ENCODE assay signal across 8 cellular contexts in genomic region chr1:91997607-91998195, GRCh38. TPM values are rescaled to one million over a fixed set of nuclear protein-coding genes. Genes with fewer than 3 reads are reported as not detected.
DNase-seq lines count a peak whose midpoint lies in the region; TF ChIP-seq lines count a peak whose summit lies in the region.

No MANE protein-coding gene starts in this region.

- H3K27me3 ChIP-seq in uterus (no peaks in the 10 kb centered on the region), sigmoid colon (no peaks in the 10 kb centered on the region)

- TF ChIP-seq POLR2A in uterus (IDR thresholded peaks at IDR 0.05): no peak
- TF ChIP-seq POLR2A in sigmoid colon (IDR thresholded peaks at IDR 0.05): no peak

- intact Hi-C loops in uterus (cut with DNase I; ENCODE audit: low total_unique reads) (no loop called here), sigmoid colon (cut with DNase I) (no loop called here)

- TF ChIP-seq EP300 in sigmoid colon (IDR thresholded peaks at IDR 0.05): no peak

- H3K27ac ChIP-seq in uterus (no peak overlapping the region), sigmoid colon (no peak overlapping the region)

- DNase-seq in AG10803 (ENCODE audit: low read depth) (peak; percentile 52), NCI-H2171 (lab: John Stamatoyannopoulos, UW) (peak; percentile 24), fibroblast of villous mesenchyme (ENCODE audit: low read depth) (peak; percentile 56), skeletal muscle cell (ENCODE audit: low read depth) (peak; percentile 14), uterus (no peak), sigmoid colon (no peak)
- DNase-seq in activated CD4-positive, alpha-beta T cell treated with anti-CD3 and anti-CD28 coated beads, Interleukin-2, amount 50 U/mL, for 4 hours: peak; percentile 20 to 22

- H3K36me3 ChIP-seq in uterus (no peaks in the 10 kb centered on the region), sigmoid colon (no peaks in the 10 kb centered on the region)

- WGBS in sigmoid colon, 2 donors: 80 to 84% methylated on average over 1 of the region's 1 CpG

- H3K9me3 ChIP-seq in uterus (no peaks in the 10 kb centered on the region), sigmoid colon (no peaks in the 10 kb centered on the region)

- H3K4me1 ChIP-seq in uterus (no peaks in the 10 kb centered on the region), sigmoid colon (no peaks in the 10 kb centered on the region)

- no peak overlapping the region for H3K4me3 ChIP-seq in AG10803 (ENCODE audit: low read length)
- H3K4me3 ChIP-seq in GM12875 (ENCODE audit: low read depth, low read length): no peak overlapping the region
- no peak overlapping the region for H3K4me3 ChIP-seq in fibroblast of villous mesenchyme (ENCODE audit: low read depth, low read length)
- H3K4me3 ChIP-seq in skeletal muscle cell (ENCODE audit: low read depth, low read length): no peak overlapping the region
- no peak overlapping the region for H3K4me3 ChIP-seq in uterus
- no peak overlapping the region for H3K4me3 ChIP-seq in sigmoid colon

- peak; percentile 59 for TF ChIP-seq CTCF in AG10803 (conservative IDR thresholded peaks at IDR 0.05; ENCODE audit: low read length)
- peak; percentile 27; the same call in 1 of the 2 replicates for TF ChIP-seq CTCF in GM12875 (IDR thresholded peaks at IDR 0.05; ENCODE audit: borderline replicate concordance, insufficient read depth, low read depth, low read length)
- TF ChIP-seq CTCF in fibroblast of villous mesenchyme (IDR thresholded peaks at IDR 0.05; ENCODE audit: insufficient read depth, low read depth, low read length): peak; percentile 48
- TF ChIP-seq CTCF in uterus (IDR thresholded peaks at IDR 0.05): peak in 1 of 4 experiments; percentile 21
- TF ChIP-seq CTCF in sigmoid colon (IDR thresholded peaks at IDR 0.05): peak in 1 of 4 experiments; percentile 25

RNA-seq across cellular contexts. Expression of gene EPHX4, which starts 32.1 kb away (rescaled TPM):
- total RNA-seq in fibroblast of villous mesenchyme: 0.43 and 1.9 TPM in 2 replicates
- total RNA-seq in uterus: 1 to 10 TPM in 2 of 4 donors, not detected in 2; 1.5 to 2.6 TPM
- total RNA-seq in sigmoid colon: 1 to 10 TPM in 2 of 4 donors, under 1 TPM in 2; 0.55 to 1.9 (median 0.86) TPM
- 1 to 10 TPM in 1 of 3 donors, under 1 TPM in 1, not detected in 1; 0.38 to 1.2 TPM for polyA plus RNA-seq in sigmoid colon

RNA-seq across cellular contexts. Expression of gene BRDT, which starts 48.5 kb away (rescaled TPM):
- total RNA-seq in fibroblast of villous mesenchyme (under 0.01 and 0.97 TPM in 2 replicates), uterus (under 1 TPM in 1 of 4 donors, not detected in 3; 0.14 TPM), sigmoid colon (not detected)
- polyA plus RNA-seq in sigmoid colon: not detected

Comparison
In these comparisons a context has a peak if more than half of its experiments do, and no peak if none do; other contexts are left out.
1. DNase-seq: peak in AG10803 (single experiment), NCI-H2171 (single experiment), activated CD4-positive, alpha-beta T cell treated with anti-CD3 and anti-CD28 coated beads, Interleukin-2, amount 50 U/mL, for 4 hours (2 of 2), fibroblast of villous mesenchyme (single experiment) and skeletal muscle cell (single experiment); none in uterus (0 of 2) and sigmoid colon (single experiment).